In genomic region chr9:131502781-131503625, GRCh38 we compare ENCODE assay signal across 8 cellular contexts. TPM values are rescaled to one million over a fixed set of nuclear protein-coding genes. Genes with fewer than 3 reads are reported as not detected.
A peak's percentile ranks its signal among the peaks of the same experiment; 100 is the strongest.
DNase-seq lines count a peak whose midpoint lies in the region; ATAC-seq and TF ChIP-seq lines count a peak whose summit lies in the region.

POMT1 (plus strand) TSS chr9:131502918; CDS start chr9:131504219, 1,301 bp downstream.

- WGBS in right cardiac atrium = under 1% methylated on average over 83 of the region's 83 CpGs

- TF ChIP-seq CTCF in GM12864 (IDR thresholded peaks at IDR 0.05; ENCODE audit: low read depth, low read length, missing control alignments) (no peak), uterus (IDR thresholded peaks at IDR 0.05) (peak in 1 of 4 experiments; percentile 26)

- intact Hi-C loops in T-helper 2 cell treated with Interferon-gamma antibody and Interleukin-4, amounts not matched to agents 100 ng/mL and 5 ng/mL, for 36 hours (cut with micrococcal nuclease) = loop anchor here (1.0 to 5.0 kb wide), 4 partner anchors 130 to 244 kb away; partner anchors contain the start of gene FAM78A
- intact Hi-C loops in right cardiac atrium (cut with DNase I) (no loop called here), uterus (cut with DNase I; ENCODE audit: low total_unique reads) (no loop called here)

- no peaks in the 10 kb centered on the region for H3K36me3 ChIP-seq in uterus

- peaks cover 3% of the 10 kb centered on the region for H3K4me1 ChIP-seq in right cardiac atrium (ENCODE audit: control insufficient read depth, insufficient read depth, low read length)
- no peaks in the 10 kb centered on the region for H3K4me1 ChIP-seq in uterus

- H3K27me3 ChIP-seq in right cardiac atrium (ENCODE audit: control insufficient read depth, insufficient read depth) (no peaks in the 10 kb centered on the region), uterus (no peaks in the 10 kb centered on the region)

- peak within 1 kb of the TSS; percentile 78 for H3K4me3 ChIP-seq in GM12864 (ENCODE audit: low read depth, low read length)
- H3K4me3 ChIP-seq in right cardiac atrium (ENCODE audit: low read length) = peak within 1 kb of the TSS; percentile 75
- H3K4me3 ChIP-seq in uterus = peak within 1 kb of the TSS; percentile 82 to 84

- H3K9me3 ChIP-seq in right cardiac atrium (ENCODE audit: control insufficient read depth, low read length) (no peaks in the 10 kb centered on the region), uterus (no peaks in the 10 kb centered on the region)

- DNase-seq in GM12864 (ENCODE audit: low read depth) (peak; percentile 56), NCI-H1436 treated with DMSO at 0.1 percent for 48 hours (lab: John Stamatoyannopoulos, UW) (peak; percentile 75), anterior cingulate cortex (lab: John Stamatoyannopoulos, UW) (peak; percentile 11 to 90 (median 81)), right cardiac atrium (peak; percentile 91 to 96 (median 95)), pulmonary artery endothelial cell (ENCODE audit: low read depth, low spot score) (peak; percentile 33), uterus (peak; percentile 81 to 87)

- peak in 1 of 2 donors; percentile 51 for TF ChIP-seq POLR2A in uterus (IDR thresholded peaks at IDR 0.05)

- ATAC-seq in HG02763 (IDR thresholded peaks at IDR 0.05; ENCODE audit: unreplicated experiment) = peak; percentile 90
- peak; percentile 95 for ATAC-seq in right cardiac atrium

- H3K27ac ChIP-seq in right cardiac atrium (ENCODE audit: low read length) = peak within 1 kb of the TSS; percentile 1
- peak within 1 kb of the TSS; percentile 62 to 69 for H3K27ac ChIP-seq in uterus

RNA-seq across cellular contexts. Expression of gene POMT1, which starts in this region (rescaled TPM):
- 34.9 and 36.5 TPM in 2 replicates for total RNA-seq in T-helper 2 cell treated with Interferon-gamma antibody and Interleukin-4, amounts not matched to agents 100 ng/mL and 5 ng/mL, for 36 hours
- total RNA-seq in right cardiac atrium (10 to 100 TPM; 17.3 to 21.9 (median 20.4) TPM), pulmonary artery endothelial cell (28.5 and 31.4 TPM in 2 replicates), uterus (10 to 100 TPM in 2 of 4 donors, 1 to 10 TPM in 1, under 1 TPM in 1; 0.29 to 40.2 (median 18.5) TPM)
- polyA plus RNA-seq in right cardiac atrium = 18.4 TPM

Comparison
In these comparisons a context has a peak if more than half of its experiments do, and no peak if none do; other contexts are left out.
1. Peak in every context shown above with its lines: DNase-seq, ATAC-seq, H3K4me3 ChIP-seq and H3K27ac ChIP-seq.
2. DNase-seq: peak in every context shown above with its lines; median percentile 95 in right cardiac atrium; 84 in uterus; 81 in anterior cingulate cortex; 75 in NCI-H1436 treated with DMSO at 0.1 percent for 48 hours; 56 in GM12864; 33 in pulmonary artery endothelial cell.